1 cellular context compared by ENCODE assay signal in genomic region chr2:62340981-62341624, GRCh38.
TF ChIP-seq lines count a peak whose summit lies in the region.

No MANE protein-coding gene starts in this region.

TF ChIP-seq in GM12878, 131 proteins besides CTCF, POLR2A, EP300 and RAD21 (continued from another document):
- TF ChIP-seq NRF1 (conservative IDR thresholded peaks at IDR 0.05; ENCODE audit: low read depth, low read length) = no peak
- TF ChIP-seq BCL3 (IDR thresholded peaks at IDR 0.05; ENCODE audit: borderline replicate concordance, insufficient read depth, low read depth, low read length, poor library complexity, severe bottlenecking) = peak; percentile 79
- 0 out of 2 replicates have a peak, but pooled peaks have one; percentile 58 for TF ChIP-seq MTA3 (IDR thresholded peaks at IDR 0.05; ENCODE audit: borderline replicate concordance, low read length)
- peak; percentile 87 for TF ChIP-seq EED (IDR thresholded peaks at IDR 0.05; ENCODE audit: low read depth)
- TF ChIP-seq YBX1 (IDR thresholded peaks at IDR 0.05) = no peak
- TF ChIP-seq TCF3 (IDR thresholded peaks at IDR 0.05; ENCODE audit: borderline replicate concordance, insufficient read depth, low read depth, low read length) = peak; percentile 68; the same call in 1 of the 2 replicates
- 0 out of 2 replicates have a peak, but pooled peaks have one; percentile 6 for TF ChIP-seq CREB1 (IDR thresholded peaks at IDR 0.05; ENCODE audit: low read depth)
- TF ChIP-seq BHLHE40 (IDR thresholded peaks at IDR 0.05; ENCODE audit: borderline replicate concordance in 1 of 2, low read depth in 2 of 2, low read length in 1 of 2) = no peak
- TF ChIP-seq PKNOX1 (IDR thresholded peaks at IDR 0.05) = peak; percentile 91
- TF ChIP-seq SP1 (IDR thresholded peaks at IDR 0.05; ENCODE audit: low read depth, low read length) = peak; percentile 26
- peak; percentile 63; the same call in 1 of the 2 replicates for TF ChIP-seq NFIC (IDR thresholded peaks at IDR 0.05; ENCODE audit: low read depth, low read length)
- 0 out of 2 replicates have a peak, but pooled peaks have one; percentile 11 for TF ChIP-seq SMC3 (IDR thresholded peaks at IDR 0.05; ENCODE audit: borderline replicate concordance, low read length)
- TF ChIP-seq DPF2 (IDR thresholded peaks at IDR 0.05) = 0 out of 2 replicates have a peak, but pooled peaks have one; percentile 28
- TF ChIP-seq IKZF2 (IDR thresholded peaks at IDR 0.05) = peak; percentile 83 to 84
- peak; percentile 41; the same call in 1 of the 2 replicates for TF ChIP-seq IRF4 (IDR thresholded peaks at IDR 0.05; ENCODE audit: low read depth, low read length)
- TF ChIP-seq KDM1A (IDR thresholded peaks at IDR 0.05; ENCODE audit: borderline replicate concordance) = no peak
- no peak for TF ChIP-seq MYB (IDR thresholded peaks at IDR 0.05; ENCODE audit: borderline replicate concordance, low read depth, low read length)
- TF ChIP-seq CHD1 (IDR thresholded peaks at IDR 0.05; ENCODE audit: low read depth, low read length) = no peak
- TF ChIP-seq MTA2 (IDR thresholded peaks at IDR 0.05; ENCODE audit: low read depth) = 0 out of 2 replicates have a peak, but pooled peaks have one; percentile 24
- TF ChIP-seq PBX3 (IDR thresholded peaks at IDR 0.05; ENCODE audit: insufficient replicate concordance, low read depth, low read length) = peak; percentile 68
- TF ChIP-seq SKIL (IDR thresholded peaks at IDR 0.05; ENCODE audit: low read depth, poor library complexity, severe bottlenecking) = peak; percentile 62
- no peak for TF ChIP-seq KLF5 (IDR thresholded peaks at IDR 0.05; ENCODE audit: partially characterized antibody)
- no peak for TF ChIP-seq ZNF217 (IDR thresholded peaks at IDR 0.05)
- no peak for TF ChIP-seq USF1 (IDR thresholded peaks at IDR 0.05; ENCODE audit: borderline replicate concordance, extremely low read length, insufficient read depth, low read depth, low read length)
- peak; percentile 68; the same call in 1 of the 2 replicates for TF ChIP-seq TCF12 (IDR thresholded peaks at IDR 0.05; ENCODE audit: low read depth, low read length)
- no peak for TF ChIP-seq ZNF592 (IDR thresholded peaks at IDR 0.05)
- TF ChIP-seq FOXM1 (IDR thresholded peaks at IDR 0.05; ENCODE audit: low read depth, low read length) = peak; percentile 60; the same call in 1 of the 2 replicates
- no peak; the same call in 2 of the 3 replicates for TF ChIP-seq POU2F2 (IDR thresholded peaks at IDR 0.05; ENCODE audit: borderline replicate concordance, low read depth, low read length)
- TF ChIP-seq GATAD2B (conservative IDR thresholded peaks at IDR 0.05; ENCODE audit: low read depth) = 0 out of 2 replicates have a peak, but pooled peaks have one; percentile 44
- peak; percentile 34 for TF ChIP-seq RUNX3 (IDR thresholded peaks at IDR 0.05; ENCODE audit: low read length)
- peak; percentile 69 for TF ChIP-seq IKZF1 (conservative IDR thresholded peaks at IDR 0.05)
- peak; percentile 59 for TF ChIP-seq ZNF687 (IDR thresholded peaks at IDR 0.05)
- no peak for TF ChIP-seq BACH1 (IDR thresholded peaks at IDR 0.05; ENCODE audit: borderline replicate concordance)
- TF ChIP-seq RELB (IDR thresholded peaks at IDR 0.05; ENCODE audit: low read depth) = peak; percentile 55; the same call in 1 of the 2 replicates
TF ChIP-seq in GM12878: peak in this region for 31.
